17 cellular contexts compared by ENCODE assay signal in genomic region chr17:37708616-37709212, GRCh38. TPM values are rescaled to one million over a fixed set of nuclear protein-coding genes. Genes with fewer than 3 reads are reported as not detected.
A peak's percentile ranks its signal among the peaks of the same experiment; 100 is the strongest.
DNase-seq lines count a peak whose midpoint lies in the region; ATAC-seq and TF ChIP-seq lines count a peak whose summit lies in the region.
"Had no signal": no experiment of that assay in that cellular context is flagged by ENCODE, and none has a peak within 500 bp of the region (broad histone marks: within the 10 kb centered on the region; RNA-seq: fewer than 3 reads in every experiment).

No MANE protein-coding gene starts in this region.

- DNase-seq in activated CD4-positive, alpha-beta T cell treated with anti-CD3 and anti-CD28 coated beads for 48 hours = peak; percentile 7
- DNase-seq in activated CD4-positive, alpha-beta T cell treated with anti-CD3 and anti-CD28 coated beads for 1 hour = no peak
- DNase-seq in kidney glomerular epithelial cell (lab: John Stamatoyannopoulos, UW) = peak; percentile 90
- DNase-seq in stomach = peak; percentile 74
- no peak for DNase-seq in stimulated activated CD4-positive, alpha-beta T cell treated with anti-CD3 and anti-CD28 coated beads, Interleukin-1b, Interleukin-23, amount 100 ng/mL, for 48 hours
- DNase-seq: activated CD4-positive, alpha-beta T cell treated with anti-CD3 and anti-CD28 coated beads, Interleukin-2, amount 50 U/mL, for 1 hour; activated naive CD4-positive, alpha-beta T cell; glutamatergic neuron; NCI-H1417; NCI-H82; retina had no signal

- ATAC-seq in HG02973 (IDR thresholded peaks at IDR 0.05; ENCODE audit: unreplicated experiment) (no peak), GM18858 (IDR thresholded peaks at IDR 0.05; ENCODE audit: unreplicated experiment) (no peak)

- H3K36me3 ChIP-seq in stomach = peaks cover 0 to 8% (median under 1%) of the 10 kb centered on the region in 4 donors
- H3K36me3 ChIP-seq: suprapubic skin had no signal

- TF ChIP-seq CTCF in VCaP (conservative IDR thresholded peaks at IDR 0.05) (no peak), stomach (IDR thresholded peaks at IDR 0.05) (no peak)

- peaks cover 0 to 60% (median 0%) of the 10 kb centered on the region in 3 donors for H3K27me3 ChIP-seq in stomach

- no peak for TF ChIP-seq POLR2A in stomach (IDR thresholded peaks at IDR 0.05)

- intact Hi-C loops in stomach (cut with DNase I; ENCODE audit: low total_unique reads) = no loop called here

- peak overlapping the region; percentile 97; the same call in 1 of the 2 replicates for H3K27ac ChIP-seq in VCaP
- H3K27ac ChIP-seq in stomach = peak overlapping the region; percentile 73 to 91 (median 83)
- H3K27ac ChIP-seq: suprapubic skin had no signal

- WGBS in stomach, 5 donors = 23 to 43% (median 27%) methylated on average over 8 of the region's 8 CpGs

- no peak for TF ChIP-seq EP300 in stomach (IDR thresholded peaks at IDR 0.05)

- no peaks in the 10 kb centered on the region for H3K9me3 ChIP-seq in stomach
- H3K9me3 ChIP-seq: suprapubic skin had no signal

- H3K4me3 ChIP-seq in stomach = no peak overlapping the region
- H3K4me3 ChIP-seq: suprapubic skin had no signal

- H3K4me1 ChIP-seq in stomach = peaks cover 33 to 47% (median 41%) of the 10 kb centered on the region in 4 donors
- H3K4me1 ChIP-seq: suprapubic skin had no signal

RNA-seq across cellular contexts. Expression of gene HNF1B, which starts 36.1 kb away (rescaled TPM):
- total RNA-seq in stomach = 10 to 100 TPM in 2 of 5 donors, 1 to 10 TPM in 2, under 1 TPM in 1; 0.58 to 19.2 (median 7.7) TPM
- polyA plus RNA-seq in stomach = 1 to 10 TPM; 4.4 to 7.3 (median 6.7) TPM
- total RNA-seq: dermis microvascular lymphatic vessel endothelial cell, mesenteric fat pad, suprapubic skin had no signal

Comparison
In these comparisons a context has a peak if more than half of its experiments do, and no peak if none do; other contexts are left out.
1. DNase-seq: peak in activated CD4-positive, alpha-beta T cell treated with anti-CD3 and anti-CD28 coated beads for 48 hours (single experiment), kidney glomerular epithelial cell (single experiment) and stomach (single experiment); none in activated CD4-positive, alpha-beta T cell treated with anti-CD3 and anti-CD28 coated beads for 1 hour (single experiment) and stimulated activated CD4-positive, alpha-beta T cell treated with anti-CD3 and anti-CD28 coated beads, Interleukin-1b, Interleukin-23, amount 100 ng/mL, for 48 hours (single experiment).